ENCODE assay signal across 1 cellular context in the genomic region with DNA sequence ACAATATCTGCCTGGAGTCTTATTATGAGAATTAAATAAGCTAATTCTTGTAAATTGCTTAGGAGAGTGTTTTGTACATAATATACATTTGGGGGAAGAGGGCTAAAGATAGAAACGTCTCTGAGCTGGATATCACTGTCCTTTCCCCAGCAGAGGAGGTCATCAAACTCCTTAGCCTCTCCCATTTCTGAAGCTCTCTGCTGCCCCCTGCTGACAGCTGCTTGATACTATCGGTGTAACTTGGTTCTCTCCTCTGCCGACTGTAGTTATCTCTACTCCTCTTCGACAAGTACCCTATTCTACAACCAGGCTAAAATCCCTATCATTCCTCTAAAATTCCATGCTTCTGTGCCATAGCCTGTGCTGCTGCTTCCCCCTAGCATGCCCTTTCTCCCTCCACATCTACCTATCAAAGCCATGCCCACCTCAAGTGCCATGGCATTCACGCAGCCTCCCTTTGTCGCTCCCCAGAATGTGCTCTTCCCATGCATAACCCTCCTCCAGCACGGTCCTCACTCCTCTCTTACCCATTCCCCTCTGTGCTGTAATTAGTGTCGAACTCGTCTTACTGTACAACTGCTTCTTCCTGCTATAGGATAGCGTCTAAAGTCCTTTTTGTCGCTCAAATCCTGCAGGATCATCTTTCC.
TF ChIP-seq lines count a peak whose summit lies in the region.

No MANE protein-coding gene starts in this region.

TF ChIP-seq in HepG2, 621 proteins besides CTCF, POLR2A, EP300 and RAD21 (continued from another document and continues in another):
- TF ChIP-seq, protein P1, sequence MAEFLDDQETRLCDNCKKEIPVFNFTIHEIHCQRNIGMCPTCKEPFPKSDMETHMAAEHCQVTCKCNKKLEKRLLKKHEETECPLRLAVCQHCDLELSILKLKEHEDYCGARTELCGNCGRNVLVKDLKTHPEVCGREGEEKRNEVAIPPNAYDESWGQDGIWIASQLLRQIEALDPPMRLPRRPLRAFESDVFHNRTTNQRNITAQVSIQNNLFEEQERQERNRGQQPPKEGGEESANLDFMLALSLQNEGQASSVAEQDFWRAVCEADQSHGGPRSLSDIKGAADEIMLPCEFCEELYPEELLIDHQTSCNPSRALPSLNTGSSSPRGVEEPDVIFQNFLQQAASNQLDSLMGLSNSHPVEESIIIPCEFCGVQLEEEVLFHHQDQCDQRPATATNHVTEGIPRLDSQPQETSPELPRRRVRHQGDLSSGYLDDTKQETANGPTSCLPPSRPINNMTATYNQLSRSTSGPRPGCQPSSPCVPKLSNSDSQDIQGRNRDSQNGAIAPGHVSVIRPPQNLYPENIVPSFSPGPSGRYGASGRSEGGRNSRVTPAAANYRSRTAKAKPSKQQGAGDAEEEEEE (CRISPR knock-in tag; IDR thresholded peaks at IDR 0.05; ENCODE audit: borderline replicate concordance), result no peak
- TF ChIP-seq ZNF160 (CRISPR knock-in tag; IDR thresholded peaks at IDR 0.05) (no peak), MATR3 (CRISPR knock-in tag; IDR thresholded peaks at IDR 0.05) (no peak), PCBP1 (IDR thresholded peaks at IDR 0.05; ENCODE audit: borderline replicate concordance, low read depth, low read length) (no peak), ZNF598 (CRISPR knock-in tag; IDR thresholded peaks at IDR 0.05; ENCODE audit: borderline replicate concordance) (no peak), ZSCAN12 (CRISPR knock-in tag; IDR thresholded peaks at IDR 0.05) (no peak), SMC3 (IDR thresholded peaks at IDR 0.05; ENCODE audit: low read length) (peak; percentile 85), MIER2 (CRISPR knock-in tag; IDR thresholded peaks at IDR 0.05) (no peak), MTF1 (CRISPR knock-in tag; IDR thresholded peaks at IDR 0.05) (no peak), ATF1 (CRISPR knock-in tag; IDR thresholded peaks at IDR 0.05) (no peak), ZNF782 (CRISPR knock-in tag; IDR thresholded peaks at IDR 0.05; ENCODE audit: borderline replicate concordance) (no peak), ZFP82 (CRISPR knock-in tag; IDR thresholded peaks at IDR 0.05; ENCODE audit: borderline replicate concordance) (no peak), KLF16 (CRISPR knock-in tag; IDR thresholded peaks at IDR 0.05) (no peak), NCOA5 (CRISPR knock-in tag; IDR thresholded peaks at IDR 0.05) (no peak), XRCC5 (optimal IDR thresholded peaks at IDR 0.05; ENCODE audit: low read length) (peak; percentile 58), MYC (CRISPR knock-in tag; IDR thresholded peaks at IDR 0.05; ENCODE audit: borderline replicate concordance) (no peak), ATRX (CRISPR knock-in tag; IDR thresholded peaks at IDR 0.05; ENCODE audit: borderline replicate concordance) (no peak), HNRNPLL (IDR thresholded peaks at IDR 0.05; ENCODE audit: low read depth, low read length, poor library complexity, severe bottlenecking) (no peak), TEAD3 (CRISPR knock-in tag; optimal IDR thresholded peaks at IDR 0.05; ENCODE audit: borderline replicate concordance) (peak; percentile 12), AGO2 (optimal IDR thresholded peaks at IDR 0.05; ENCODE audit: low read depth, low read length) (no peak), CBX2 (IDR thresholded peaks at IDR 0.05; ENCODE audit: low read depth, low read length) (no peak), CBX2 (CRISPR knock-in tag; IDR thresholded peaks at IDR 0.05; ENCODE audit: low read depth) (no peak), ZNF12 (CRISPR knock-in tag; IDR thresholded peaks at IDR 0.05) (no peak), ZNF629 (CRISPR knock-in tag; conservative IDR thresholded peaks at IDR 0.05) (no peak), NFRKB (IDR thresholded peaks at IDR 0.05) (no peak), ESRRA (CRISPR knock-in tag; IDR thresholded peaks at IDR 0.05; ENCODE audit: low read depth) (no peak), GABPB1 (CRISPR knock-in tag; IDR thresholded peaks at IDR 0.05) (no peak), AKAP8 (CRISPR knock-in tag; IDR thresholded peaks at IDR 0.05) (no peak), GATAD1 (CRISPR knock-in tag; IDR thresholded peaks at IDR 0.05) (no peak), GLI4 (CRISPR knock-in tag; IDR thresholded peaks at IDR 0.05; ENCODE audit: borderline replicate concordance) (no peak), ATAD3A (CRISPR knock-in tag; IDR thresholded peaks at IDR 0.05) (no peak), ZNF232 (CRISPR knock-in tag; IDR thresholded peaks at IDR 0.05; ENCODE audit: borderline replicate concordance) (no peak), RELA (CRISPR knock-in tag; IDR thresholded peaks at IDR 0.05) (no peak), MTA1 (CRISPR knock-in tag; IDR thresholded peaks at IDR 0.05; ENCODE audit: borderline replicate concordance) (no peak), YY1 (IDR thresholded peaks at IDR 0.05; ENCODE audit: insufficient read depth, insufficient replicate concordance, low read depth, low read length) (no peak), ZNF317 (CRISPR knock-in tag; IDR thresholded peaks at IDR 0.05) (no peak), HDAC1 (CRISPR knock-in tag; IDR thresholded peaks at IDR 0.05) (0 out of 2 replicates have a peak, but pooled peaks have one; percentile 19), GPN1 (CRISPR knock-in tag; IDR thresholded peaks at IDR 0.05; ENCODE audit: borderline replicate concordance) (no peak), ZNF264 (CRISPR knock-in tag; IDR thresholded peaks at IDR 0.05) (no peak)
- TF ChIP-seq, protein P2, sequence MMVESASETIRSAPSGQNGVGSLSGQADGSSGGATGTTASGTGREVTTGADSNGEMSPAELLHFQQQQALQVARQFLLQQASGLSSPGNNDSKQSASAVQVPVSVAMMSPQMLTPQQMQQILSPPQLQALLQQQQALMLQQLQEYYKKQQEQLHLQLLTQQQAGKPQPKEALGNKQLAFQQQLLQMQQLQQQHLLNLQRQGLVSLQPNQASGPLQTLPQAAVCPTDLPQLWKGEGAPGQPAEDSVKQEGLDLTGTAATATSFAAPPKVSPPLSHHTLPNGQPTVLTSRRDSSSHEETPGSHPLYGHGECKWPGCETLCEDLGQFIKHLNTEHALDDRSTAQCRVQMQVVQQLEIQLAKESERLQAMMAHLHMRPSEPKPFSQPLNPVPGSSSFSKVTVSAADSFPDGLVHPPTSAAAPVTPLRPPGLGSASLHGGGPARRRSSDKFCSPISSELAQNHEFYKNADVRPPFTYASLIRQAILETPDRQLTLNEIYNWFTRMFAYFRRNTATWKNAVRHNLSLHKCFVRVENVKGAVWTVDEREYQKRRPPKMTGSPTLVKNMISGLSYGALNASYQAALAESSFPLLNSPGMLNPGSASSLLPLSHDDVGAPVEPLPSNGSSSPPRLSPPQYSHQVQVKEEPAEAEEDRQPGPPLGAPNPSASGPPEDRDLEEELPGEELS (CRISPR knock-in tag; IDR thresholded peaks at IDR 0.05), result no peak
- TF ChIP-seq, protein P3, sequence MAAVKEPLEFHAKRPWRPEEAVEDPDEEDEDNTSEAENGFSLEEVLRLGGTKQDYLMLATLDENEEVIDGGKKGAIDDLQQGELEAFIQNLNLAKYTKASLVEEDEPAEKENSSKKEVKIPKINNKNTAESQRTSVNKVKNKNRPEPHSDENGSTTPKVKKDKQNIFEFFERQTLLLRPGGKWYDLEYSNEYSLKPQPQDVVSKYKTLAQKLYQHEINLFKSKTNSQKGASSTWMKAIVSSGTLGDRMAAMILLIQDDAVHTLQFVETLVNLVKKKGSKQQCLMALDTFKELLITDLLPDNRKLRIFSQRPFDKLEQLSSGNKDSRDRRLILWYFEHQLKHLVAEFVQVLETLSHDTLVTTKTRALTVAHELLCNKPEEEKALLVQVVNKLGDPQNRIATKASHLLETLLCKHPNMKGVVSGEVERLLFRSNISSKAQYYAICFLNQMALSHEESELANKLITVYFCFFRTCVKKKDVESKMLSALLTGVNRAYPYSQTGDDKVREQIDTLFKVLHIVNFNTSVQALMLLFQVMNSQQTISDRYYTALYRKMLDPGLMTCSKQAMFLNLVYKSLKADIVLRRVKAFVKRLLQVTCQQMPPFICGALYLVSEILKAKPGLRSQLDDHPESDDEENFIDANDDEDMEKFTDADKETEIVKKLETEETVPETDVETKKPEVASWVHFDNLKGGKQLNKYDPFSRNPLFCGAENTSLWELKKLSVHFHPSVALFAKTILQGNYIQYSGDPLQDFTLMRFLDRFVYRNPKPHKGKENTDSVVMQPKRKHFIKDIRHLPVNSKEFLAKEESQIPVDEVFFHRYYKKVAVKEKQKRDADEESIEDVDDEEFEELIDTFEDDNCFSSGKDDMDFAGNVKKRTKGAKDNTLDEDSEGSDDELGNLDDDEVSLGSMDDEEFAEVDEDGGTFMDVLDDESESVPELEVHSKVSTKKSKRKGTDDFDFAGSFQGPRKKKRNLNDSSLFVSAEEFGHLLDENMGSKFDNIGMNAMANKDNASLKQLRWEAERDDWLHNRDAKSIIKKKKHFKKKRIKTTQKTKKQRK (IDR thresholded peaks at IDR 0.05; ENCODE audit: low read length), result no peak
- TF ChIP-seq, protein P4, sequence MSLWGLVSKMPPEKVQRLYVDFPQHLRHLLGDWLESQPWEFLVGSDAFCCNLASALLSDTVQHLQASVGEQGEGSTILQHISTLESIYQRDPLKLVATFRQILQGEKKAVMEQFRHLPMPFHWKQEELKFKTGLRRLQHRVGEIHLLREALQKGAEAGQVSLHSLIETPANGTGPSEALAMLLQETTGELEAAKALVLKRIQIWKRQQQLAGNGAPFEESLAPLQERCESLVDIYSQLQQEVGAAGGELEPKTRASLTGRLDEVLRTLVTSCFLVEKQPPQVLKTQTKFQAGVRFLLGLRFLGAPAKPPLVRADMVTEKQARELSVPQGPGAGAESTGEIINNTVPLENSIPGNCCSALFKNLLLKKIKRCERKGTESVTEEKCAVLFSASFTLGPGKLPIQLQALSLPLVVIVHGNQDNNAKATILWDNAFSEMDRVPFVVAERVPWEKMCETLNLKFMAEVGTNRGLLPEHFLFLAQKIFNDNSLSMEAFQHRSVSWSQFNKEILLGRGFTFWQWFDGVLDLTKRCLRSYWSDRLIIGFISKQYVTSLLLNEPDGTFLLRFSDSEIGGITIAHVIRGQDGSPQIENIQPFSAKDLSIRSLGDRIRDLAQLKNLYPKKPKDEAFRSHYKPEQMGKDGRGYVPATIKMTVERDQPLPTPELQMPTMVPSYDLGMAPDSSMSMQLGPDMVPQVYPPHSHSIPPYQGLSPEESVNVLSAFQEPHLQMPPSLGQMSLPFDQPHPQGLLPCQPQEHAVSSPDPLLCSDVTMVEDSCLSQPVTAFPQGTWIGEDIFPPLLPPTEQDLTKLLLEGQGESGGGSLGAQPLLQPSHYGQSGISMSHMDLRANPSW (CRISPR knock-in tag; IDR thresholded peaks at IDR 0.05; ENCODE audit: borderline replicate concordance), result no peak
- TF ChIP-seq, protein P5, sequence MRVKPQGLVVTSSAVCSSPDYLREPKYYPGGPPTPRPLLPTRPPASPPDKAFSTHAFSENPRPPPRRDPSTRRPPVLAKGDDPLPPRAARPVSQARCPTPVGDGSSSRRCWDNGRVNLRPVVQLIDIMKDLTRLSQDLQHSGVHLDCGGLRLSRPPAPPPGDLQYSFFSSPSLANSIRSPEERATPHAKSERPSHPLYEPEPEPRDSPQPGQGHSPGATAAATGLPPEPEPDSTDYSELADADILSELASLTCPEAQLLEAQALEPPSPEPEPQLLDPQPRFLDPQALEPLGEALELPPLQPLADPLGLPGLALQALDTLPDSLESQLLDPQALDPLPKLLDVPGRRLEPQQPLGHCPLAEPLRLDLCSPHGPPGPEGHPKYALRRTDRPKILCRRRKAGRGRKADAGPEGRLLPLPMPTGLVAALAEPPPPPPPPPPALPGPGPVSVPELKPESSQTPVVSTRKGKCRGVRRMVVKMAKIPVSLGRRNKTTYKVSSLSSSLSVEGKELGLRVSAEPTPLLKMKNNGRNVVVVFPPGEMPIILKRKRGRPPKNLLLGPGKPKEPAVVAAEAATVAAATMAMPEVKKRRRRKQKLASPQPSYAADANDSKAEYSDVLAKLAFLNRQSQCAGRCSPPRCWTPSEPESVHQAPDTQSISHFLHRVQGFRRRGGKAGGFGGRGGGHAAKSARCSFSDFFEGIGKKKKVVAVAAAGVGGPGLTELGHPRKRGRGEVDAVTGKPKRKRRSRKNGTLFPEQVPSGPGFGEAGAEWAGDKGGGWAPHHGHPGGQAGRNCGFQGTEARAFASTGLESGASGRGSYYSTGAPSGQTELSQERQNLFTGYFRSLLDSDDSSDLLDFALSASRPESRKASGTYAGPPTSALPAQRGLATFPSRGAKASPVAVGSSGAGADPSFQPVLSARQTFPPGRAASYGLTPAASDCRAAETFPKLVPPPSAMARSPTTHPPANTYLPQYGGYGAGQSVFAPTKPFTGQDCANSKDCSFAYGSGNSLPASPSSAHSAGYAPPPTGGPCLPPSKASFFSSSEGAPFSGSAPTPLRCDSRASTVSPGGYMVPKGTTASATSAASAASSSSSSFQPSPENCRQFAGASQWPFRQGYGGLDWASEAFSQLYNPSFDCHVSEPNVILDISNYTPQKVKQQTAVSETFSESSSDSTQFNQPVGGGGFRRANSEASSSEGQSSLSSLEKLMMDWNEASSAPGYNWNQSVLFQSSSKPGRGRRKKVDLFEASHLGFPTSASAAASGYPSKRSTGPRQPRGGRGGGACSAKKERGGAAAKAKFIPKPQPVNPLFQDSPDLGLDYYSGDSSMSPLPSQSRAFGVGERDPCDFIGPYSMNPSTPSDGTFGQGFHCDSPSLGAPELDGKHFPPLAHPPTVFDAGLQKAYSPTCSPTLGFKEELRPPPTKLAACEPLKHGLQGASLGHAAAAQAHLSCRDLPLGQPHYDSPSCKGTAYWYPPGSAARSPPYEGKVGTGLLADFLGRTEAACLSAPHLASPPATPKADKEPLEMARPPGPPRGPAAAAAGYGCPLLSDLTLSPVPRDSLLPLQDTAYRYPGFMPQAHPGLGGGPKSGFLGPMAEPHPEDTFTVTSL (CRISPR knock-in tag; IDR thresholded peaks at IDR 0.05; ENCODE audit: borderline replicate concordance), result 0 out of 2 replicates have a peak, but pooled peaks have one; percentile 26
- TF ChIP-seq, protein P6, sequence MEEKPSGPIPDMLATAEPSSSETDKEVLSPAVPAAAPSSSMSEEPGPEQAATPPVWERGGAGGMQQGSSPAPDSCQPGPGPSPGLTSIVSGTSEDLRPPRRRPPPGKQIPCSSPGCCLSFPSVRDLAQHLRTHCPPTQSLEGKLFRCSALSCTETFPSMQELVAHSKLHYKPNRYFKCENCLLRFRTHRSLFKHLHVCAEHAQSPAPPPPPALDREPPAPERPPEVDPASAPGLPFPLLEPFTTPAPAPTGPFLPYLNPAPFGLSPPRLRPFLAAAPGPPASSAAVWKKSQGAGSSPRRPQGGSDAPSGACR (CRISPR knock-in tag; IDR thresholded peaks at IDR 0.05), result no peak
- TF ChIP-seq, protein P7, sequence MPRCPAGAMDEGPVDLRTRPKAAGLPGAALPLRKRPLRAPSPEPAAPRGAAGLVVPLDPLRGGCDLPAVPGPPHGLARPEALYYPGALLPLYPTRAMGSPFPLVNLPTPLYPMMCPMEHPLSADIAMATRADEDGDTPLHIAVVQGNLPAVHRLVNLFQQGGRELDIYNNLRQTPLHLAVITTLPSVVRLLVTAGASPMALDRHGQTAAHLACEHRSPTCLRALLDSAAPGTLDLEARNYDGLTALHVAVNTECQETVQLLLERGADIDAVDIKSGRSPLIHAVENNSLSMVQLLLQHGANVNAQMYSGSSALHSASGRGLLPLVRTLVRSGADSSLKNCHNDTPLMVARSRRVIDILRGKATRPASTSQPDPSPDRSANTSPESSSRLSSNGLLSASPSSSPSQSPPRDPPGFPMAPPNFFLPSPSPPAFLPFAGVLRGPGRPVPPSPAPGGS (CRISPR knock-in tag; IDR thresholded peaks at IDR 0.05), result peak; percentile 41; the same call in 1 of the 2 replicates
- TF ChIP-seq, protein P8, sequence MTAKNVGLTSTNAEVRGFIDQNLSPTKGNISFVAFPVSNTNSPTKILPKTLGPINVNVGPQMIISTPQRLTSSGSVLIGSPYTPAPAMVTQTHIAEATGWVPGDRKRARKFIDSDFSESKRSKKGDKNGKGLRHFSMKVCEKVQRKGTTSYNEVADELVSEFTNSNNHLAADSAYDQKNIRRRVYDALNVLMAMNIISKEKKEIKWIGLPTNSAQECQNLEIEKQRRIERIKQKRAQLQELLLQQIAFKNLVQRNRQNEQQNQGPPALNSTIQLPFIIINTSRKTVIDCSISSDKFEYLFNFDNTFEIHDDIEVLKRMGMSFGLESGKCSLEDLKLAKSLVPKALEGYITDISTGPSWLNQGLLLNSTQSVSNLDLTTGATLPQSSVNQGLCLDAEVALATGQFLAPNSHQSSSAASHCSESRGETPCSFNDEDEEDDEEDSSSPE (CRISPR knock-in tag; IDR thresholded peaks at IDR 0.05), result no peak
